In genomic region chr19:41951686-41952172, GRCh38 we compare ENCODE assay signal across 8 cellular contexts. TPM values are rescaled to one million over a fixed set of nuclear protein-coding genes. Genes with fewer than 3 reads are reported as not detected.
A peak's percentile ranks its signal among the peaks of the same experiment; 100 is the strongest.
DNase-seq lines count a peak whose midpoint lies in the region; ATAC-seq, FAIRE-seq and TF ChIP-seq lines count a peak whose summit lies in the region.

No MANE protein-coding gene starts in this region.

- H3K4me1 ChIP-seq in HUES48 (ENCODE audit: control insufficient read depth, insufficient read depth, low read length) = no peaks in the 10 kb centered on the region
- H3K4me1 ChIP-seq in foreskin keratinocyte = no peaks in the 10 kb centered on the region
- peaks cover 2% of the 10 kb centered on the region for H3K4me1 ChIP-seq in suprapubic skin

- BruUV-seq in Calu3 (replicated peaks; lab: Mats Ljungman, UMichigan) = no TSS peak

- H3K4me3 ChIP-seq in HUES48 (ENCODE audit: low read depth, low read length) (peak overlapping the region; percentile 54), suprapubic skin (no peak overlapping the region)

- no peaks in the 10 kb centered on the region for H3K27me3 Mint-ChIP-seq in Calu3 (ENCODE audit: unreplicated experiment)

- H3K4me1 Mint-ChIP-seq in Calu3 (ENCODE audit: low read depth, unreplicated experiment) = peaks cover 7% of the 10 kb centered on the region

- WGBS in suprapubic skin = 5% methylated on average over 9 of the region's 12 CpGs

- H3K4me3 Mint-ChIP-seq in Calu3 (ENCODE audit: low read depth, unreplicated experiment) = peak overlapping the region; percentile 6

- H3K9ac ChIP-seq in HUES48 (ENCODE audit: low read depth, low read length) = no peak overlapping the region

- TF ChIP-seq POLR2A in suprapubic skin (IDR thresholded peaks at IDR 0.05) = no peak

- no peak for TF ChIP-seq EP300 in suprapubic skin (IDR thresholded peaks at IDR 0.05)

- H3K36me3 ChIP-seq in HUES48 (ENCODE audit: control insufficient read depth, insufficient read depth, low read length) (peaks cover 7% of the 10 kb centered on the region), suprapubic skin (peaks cover 10% of the 10 kb centered on the region)

- no peaks in the 10 kb centered on the region for H3K9me3 ChIP-seq in HUES48 (ENCODE audit: control insufficient read depth, insufficient read depth, low read length)
- H3K9me3 ChIP-seq in suprapubic skin = no peaks in the 10 kb centered on the region

- no peak for FAIRE-seq in RCC 7860 (lab: Jason Lieb, UNC)

- DNase-seq in Calu3 (peak; percentile 89), RCC 7860 (ENCODE audit: low spot score) (peak; percentile 13), foreskin keratinocyte (peak in 1 of 2 donors; percentile 39), occipital lobe (lab: John Stamatoyannopoulos, UW) (peak; percentile 52), suprapubic skin (ENCODE audit: low spot score in 2 of 2) (peak; percentile 88 to 89), cortex of kidney (lab: John Stamatoyannopoulos, UW) (no peak)
- peak; percentile 80 to 91 for DNase-seq in activated T-helper 1 cell treated with anti-CD3 and anti-CD28 coated beads, Interleukin-2, amount 50 U/mL, for 16 hours (ENCODE audit: low read depth in 1 of 2, low spot score in 1 of 2)

- H3K27ac ChIP-seq in HUES48 (ENCODE audit: low read depth, low read length) (no peak overlapping the region), foreskin keratinocyte (no peak overlapping the region), suprapubic skin (no peak overlapping the region)

- no peak overlapping the region for H3K27ac Mint-ChIP-seq in Calu3 (ENCODE audit: unreplicated experiment)

- intact Hi-C loops in Calu3 (cut with micrococcal nuclease; ENCODE audit: unreplicated experiment) = loop anchor here (1.0 to 10.0 kb wide), 2 partner anchors 78 to 157 kb away; partner anchors contain the start of gene CEACAM3

- CTCF ChIA-PET in Calu3 (lab: Charles Lee) = interaction anchor here (0.6 to 1.4 kb wide), 2 partner anchors 77 to 79 kb away, joined by 3 to 9 read pairs; no protein-coding TSS in a partner anchor

- H3K9me3 Mint-ChIP-seq in Calu3 (ENCODE audit: low read depth, unreplicated experiment) = no peaks in the 10 kb centered on the region

- TF ChIP-seq CTCF in Calu3 (IDR thresholded peaks at IDR 0.05; ENCODE audit: unreplicated experiment) (peak; percentile 100), foreskin keratinocyte (conservative IDR thresholded peaks at IDR 0.05) (peak; percentile 92), suprapubic skin (IDR thresholded peaks at IDR 0.05) (peak; percentile 73 to 99)

- peak; percentile 51 for ATAC-seq in foreskin keratinocyte

- peaks cover 6% of the 10 kb centered on the region; the same call in 1 of the 2 replicates for H3K27me3 ChIP-seq in HUES48 (ENCODE audit: control insufficient read depth, insufficient read depth, low read length)
- no peaks in the 10 kb centered on the region for H3K27me3 ChIP-seq in foreskin keratinocyte
- no peaks in the 10 kb centered on the region for H3K27me3 ChIP-seq in suprapubic skin

- H3K36me3 Mint-ChIP-seq in Calu3 (ENCODE audit: insufficient read depth, unreplicated experiment) = no peaks in the 10 kb centered on the region

RNA-seq across cellular contexts. Expression of gene RABAC1, which starts 7.4 kb away (rescaled TPM):
- total RNA-seq in Calu3 (2022) (116 and 126 TPM in 2 replicates), foreskin keratinocyte (155 and 188 TPM in 2 replicates), occipital lobe (69.3 TPM), suprapubic skin (100 to 1,000 TPM in 3 of 4 donors, 10 to 100 TPM in 1; 75.2 to 137 (median 125) TPM)
- polyA plus RNA-seq in foreskin keratinocyte = 212 and 326 TPM in 2 replicates

RNA-seq across cellular contexts. Expression of gene ERFL, which starts 23.5 kb away (rescaled TPM):
- total RNA-seq in Calu3 (2022) (0.21 and 0.29 TPM in 2 replicates), foreskin keratinocyte (not detected in 2 replicates), occipital lobe (not detected), suprapubic skin (under 1 TPM in 2 of 4 donors, not detected in 2; 0.21 to 0.72 TPM)
- 0.03 and 0.08 TPM in 2 replicates for polyA plus RNA-seq in foreskin keratinocyte

RNA-seq across cellular contexts. Expression of gene ATP1A3, which starts 42.3 kb away (rescaled TPM):
- total RNA-seq in Calu3 (2022) = 1.1 and 1.7 TPM in 2 replicates
- 0.14 TPM in 1 of 2 replicates, not detected in the other for total RNA-seq in foreskin keratinocyte
- 0.09 and 0.13 TPM in 2 replicates for polyA plus RNA-seq in foreskin keratinocyte
- 153 TPM for total RNA-seq in occipital lobe
- not detected for total RNA-seq in suprapubic skin

Comparison
In these comparisons a context has a peak if more than half of its experiments do, and no peak if none do; other contexts are left out.
1. RNA of gene ATP1A3, which starts 42.3 kb away (total RNA-seq): 153 TPM in occipital lobe (single experiment); 1.1 to 1.7 TPM in Calu3, 0.14 TPM in foreskin keratinocyte and not detected in suprapubic skin; every median in the first group is over 10 times any median in the second.
2. Peak in every context shown above with its lines, with median percentiles within 50 percentile points of each other: CTCF ChIP-seq.